Comparison of ENCODE assay signal across 8 cellular contexts in the genomic region with DNA sequence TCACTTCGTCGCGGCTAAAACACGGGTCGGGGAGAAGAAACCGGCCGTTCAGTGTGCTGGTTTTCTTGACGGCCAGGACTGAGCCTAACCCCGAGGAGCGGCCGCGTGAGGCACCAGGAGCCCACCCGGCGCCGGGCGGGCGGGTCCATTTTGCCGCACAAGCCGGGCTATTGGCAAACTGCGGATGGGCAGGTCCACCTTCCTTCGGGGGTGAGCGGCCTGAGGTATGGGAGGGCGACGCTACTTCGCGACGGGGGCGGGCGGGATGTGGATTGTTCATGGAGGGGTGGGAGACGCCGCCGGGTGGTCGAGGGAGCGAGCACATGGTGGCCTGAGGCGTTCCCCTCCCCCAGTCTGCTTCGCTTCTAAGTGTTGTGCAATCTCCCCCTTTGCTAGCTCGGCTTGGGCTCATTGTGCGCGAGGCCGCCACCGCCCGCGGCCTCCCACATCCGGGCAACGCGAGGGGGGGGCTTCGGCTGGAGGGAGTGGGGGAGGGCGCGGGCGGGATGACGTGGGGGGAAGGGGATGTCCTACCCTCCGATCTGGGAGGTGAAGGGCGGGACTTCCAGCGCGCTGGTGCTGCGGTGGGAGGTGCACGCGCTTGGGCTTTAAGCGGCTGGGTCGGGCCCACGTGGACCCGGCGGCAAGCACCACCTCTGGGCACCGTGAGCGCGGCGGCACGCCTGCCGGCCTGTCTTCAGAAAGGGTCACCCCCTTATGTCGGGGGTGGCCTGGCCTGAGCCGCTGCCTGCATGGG. TPM values are rescaled to one million over a fixed set of nuclear protein-coding genes. Genes with fewer than 3 reads are reported as not detected.
DNase-seq lines count a peak whose midpoint lies in the region; ATAC-seq and TF ChIP-seq lines count a peak whose summit lies in the region.

No MANE protein-coding gene starts in this region.

- POLR2A ChIA-PET in PC-3 (lab: Charles Lee; ENCODE audit: unreplicated experiment): interaction anchor here (0.6 kb wide), 2 partner anchors 14 to 140 kb away, joined by 4 read pairs; no protein-coding TSS in a partner anchor

- peak; percentile 13 for ATAC-seq in PC-3

- no peaks in the 10 kb centered on the region for H3K9me2 ChIP-seq in PC-3 (replicated peaks; ENCODE audit: low read length)

- H3K79me2 ChIP-seq in PC-3 (ENCODE audit: low read length): peaks cover 47% of the 10 kb centered on the region

- H2AFZ ChIP-seq in PC-3 (ENCODE audit: low read length): no peak overlapping the region

- intact Hi-C loops in PC-3 (cut with micrococcal nuclease): no loop called here

- H3K36me3 ChIP-seq in PC-3 (ENCODE audit: low read depth, low read length) (peaks cover 61% of the 10 kb centered on the region), mucosa of rectum (ENCODE audit: control insufficient read depth in 2 of 2, insufficient read depth in 2 of 2, low read length in 2 of 2) (peaks cover 62 to 63% of the 10 kb centered on the region in 2 donors)

- H3K4me3 ChIP-seq in PC-3 (ENCODE audit: low read length) (peak overlapping the region; percentile 97), mucosa of rectum (ENCODE audit: low read length in 2 of 2) (peak overlapping the region; percentile 83 to 86)

- H3K27ac ChIP-seq in PC-3 (ENCODE audit: low read length) (peak overlapping the region; percentile 89), mucosa of rectum (ENCODE audit: low read depth in 2 of 2, low read length in 2 of 2) (peak overlapping the region; percentile 97 to 99)

- no peak for TF ChIP-seq CTCF in PC-3 (conservative IDR thresholded peaks at IDR 0.05; ENCODE audit: low read depth, low read length)

- no peak for TF ChIP-seq POLR2A in erythroblast (IDR thresholded peaks at IDR 0.05; ENCODE audit: low read length)

- H3K9ac ChIP-seq in PC-3 (ENCODE audit: low read length) (peak overlapping the region; percentile 100), mucosa of rectum (ENCODE audit: low read depth in 1 of 2, low read length in 2 of 2) (peak overlapping the region; percentile 95 to 98)

- H3K4me1 ChIP-seq in PC-3 (ENCODE audit: insufficient read depth, low read length) (peaks cover 40% of the 10 kb centered on the region), mucosa of rectum (ENCODE audit: control insufficient read depth in 2 of 2, insufficient read depth in 2 of 2, low read length in 2 of 2) (peaks cover 26 to 30% of the 10 kb centered on the region in 2 donors)

- CTCF ChIA-PET in PC-3 (lab: Charles Lee): interaction anchor here (0.6 kb wide), 1 partner anchor 28 kb away, joined by 3 read pairs; no protein-coding TSS in a partner anchor

- H3F3A ChIP-seq in PC-3 (ENCODE audit: low read length, unreplicated experiment): peaks cover 31% of the 10 kb centered on the region

- BruUV-seq in PC-3 (replicated peaks; lab: Mats Ljungman, UMichigan): TSS peak; percentile 52

- H3K4me2 ChIP-seq in PC-3 (ENCODE audit: low read length): peak overlapping the region; percentile 92

- H3K9me3 ChIP-seq in PC-3 (ENCODE audit: low read length) (no peaks in the 10 kb centered on the region), mucosa of rectum (ENCODE audit: control insufficient read depth in 2 of 2, low read length in 2 of 2) (no peaks in the 10 kb centered on the region)

- H3K27me3 ChIP-seq in PC-3 (ENCODE audit: low read length) (no peaks in the 10 kb centered on the region), mucosa of rectum (ENCODE audit: control insufficient read depth in 2 of 2, insufficient read depth in 2 of 2, low read length in 2 of 2) (no peaks in the 10 kb centered on the region)

- DNase-seq in ELF-1 (ENCODE audit: low read depth, low spot score) (peak; percentile 92), HT-29 (ENCODE audit: low spot score) (peak; percentile 65), PC-3 (peak; percentile 74), activated T-cell treated with anti-CD3 and anti-CD28 coated beads for 48 hours (ENCODE audit: low read depth) (peak; percentile 82), erythroblast (lab: John Stamatoyannopoulos, UW) (peak; percentile 93 to 94), cerebellar nuclear complex (lab: John Stamatoyannopoulos, UW) (no peak)
- peak; percentile 83 to 84 for DNase-seq in stimulated activated CD8-positive, alpha-beta memory T cell treated with anti-CD3 and anti-CD28 coated beads, Interleukin-4, amount 100 ng/mL, for 1 hour (ENCODE audit: low read depth in 2 of 2, low spot score in 1 of 2)

- H4K20me1 ChIP-seq in PC-3 (ENCODE audit: low read length): peaks cover 51% of the 10 kb centered on the region

RNA-seq across cellular contexts. Expression of a gene that starts 5.9 kb away (rescaled TPM):
- total RNA-seq in HT-29 (2014; rRNA removed; shearing (Covaris generic)): 4.0 and 6.6 TPM in 2 replicates
- 30.2 and 32.4 TPM in 2 replicates for total RNA-seq in PC-3 (2014; rRNA removed)

RNA-seq across cellular contexts. Expression of a gene that starts 10.2 kb away (rescaled TPM):
- 79.8 and 81.4 TPM in 2 replicates for total RNA-seq in HT-29 (2014; rRNA removed; shearing (Covaris generic))
- total RNA-seq in PC-3 (2014; rRNA removed): 71.0 and 94.1 TPM in 2 replicates

RNA-seq across cellular contexts. Expression of a gene that starts 11.8 kb away (rescaled TPM):
- total RNA-seq in HT-29 (2014; rRNA removed; shearing (Covaris generic)): 73.2 and 74.3 TPM in 2 replicates
- 82.8 and 88.7 TPM in 2 replicates for total RNA-seq in PC-3 (2014; rRNA removed)

RNA-seq across cellular contexts. Expression of a gene that starts 15.0 kb away (rescaled TPM):
- total RNA-seq in HT-29 (2014; rRNA removed; shearing (Covaris generic)): 15.6 and 19.1 TPM in 2 replicates
- total RNA-seq in PC-3 (2014; rRNA removed): 3.6 and 5.2 TPM in 2 replicates

RNA-seq across cellular contexts. Expression of a gene that starts 16.4 kb away (rescaled TPM):
- 0.70 TPM in 1 of 2 replicates, not detected in the other for total RNA-seq in HT-29 (2014; rRNA removed; shearing (Covaris generic))
- total RNA-seq in PC-3 (2014; rRNA removed): 6.3 and 7.0 TPM in 2 replicates

Comparison
In these comparisons a context has a peak if more than half of its experiments do, and no peak if none do; other contexts are left out.
1. DNase-seq: peak in ELF-1 (single experiment), HT-29 (single experiment), PC-3 (single experiment), activated T-cell treated with anti-CD3 and anti-CD28 coated beads for 48 hours (single experiment), erythroblast (2 of 2) and stimulated activated CD8-positive, alpha-beta memory T cell treated with anti-CD3 and anti-CD28 coated beads, Interleukin-4, amount 100 ng/mL, for 1 hour (2 of 2); none in cerebellar nuclear complex (0 of 2).